10 cellular contexts compared by ENCODE assay signal in genomic region chr7:23184291-23184690, GRCh38. TPM values are rescaled to one million over a fixed set of nuclear protein-coding genes. Genes with fewer than 3 reads are reported as not detected.
DNase-seq lines count a peak whose midpoint lies in the region; ATAC-seq, FAIRE-seq and TF ChIP-seq lines count a peak whose summit lies in the region.
"Had no signal": no experiment of that assay in that cellular context is flagged by ENCODE, and none has a peak within 500 bp of the region (broad histone marks: within the 10 kb centered on the region; RNA-seq: fewer than 3 reads in every experiment).

No MANE protein-coding gene starts in this region.

- CTCF ChIA-PET in A549 (lab: Yijun Ruan, JAX), result interaction anchor here (1.0 to 1.7 kb wide), 9 partner anchors 8 to 78 kb away, joined by 3 to 9 read pairs (median 5); partner anchors contain the start of gene KLHL7
- CTCF ChIA-PET in Calu3 (lab: Charles Lee), result interaction anchor here (0.6 to 1.5 kb wide), 9 partner anchors 9 to 249 kb away, joined by 3 to 20 read pairs (median 4); no protein-coding TSS in a partner anchor
- CTCF ChIA-PET in endothelial cell of umbilical vein (lab: Charles Lee), result interaction anchor here (0.9 to 4.8 kb wide), 15 partner anchors 9 to 363 kb away, joined by 3 to 34 read pairs (median 6); partner anchors contain the start of gene GPNMB
- CTCF ChIA-PET in RWPE1 (lab: Yijun Ruan, JAX), result interaction anchor here (0.6 to 2.2 kb wide), 6 partner anchors 31 to 363 kb away, joined by 3 to 14 read pairs (median 6); partner anchors contain the start of gene GPNMB

- intact Hi-C loops in Calu3 (cut with micrococcal nuclease; ENCODE audit: unreplicated experiment) (no loop called here), endothelial cell of umbilical vein (cut with micrococcal nuclease) (loop anchor here (2.0 to 10.0 kb wide), 3 partner anchors 79 to 341 kb away; partner anchors contain the start of gene IGF2BP3), kidney (cut with DNase I) (no loop called here)

- no peak for TF ChIP-seq EP300 in A549 (IDR thresholded peaks at IDR 0.05)

- H3K9ac ChIP-seq in SU-DHL-6 (ENCODE audit: low read length), result peak overlapping the region; percentile 89
- H3K9ac ChIP-seq in endothelial cell of umbilical vein (replicated peaks; ENCODE audit: extremely low read depth, insufficient read depth, low read length), result no peak overlapping the region
- H3K9ac ChIP-seq in kidney (ENCODE audit: low read length in 2 of 2), result no peak overlapping the region

- POLR2A ChIA-PET in A549 (lab: Yijun Ruan, JAX), result interaction anchor here (0.6 to 1.0 kb wide), 4 partner anchors 8 to 359 kb away, joined by 3 to 17 read pairs (median 6); partner anchors contain the start of gene KLHL7
- POLR2A ChIA-PET in endothelial cell of umbilical vein (lab: Charles Lee), result no interaction called here
- POLR2A ChIA-PET in RWPE1 (lab: Yijun Ruan, JAX; ENCODE audit: low non-redundant PET), result no interaction called here

- H3K4me3 ChIP-seq in A549, result no peak overlapping the region
- H3K4me3 ChIP-seq in SU-DHL-6 (ENCODE audit: insufficient read depth, low read length, poor library complexity, severe bottlenecking), result peak overlapping the region; percentile 88
- H3K4me3 ChIP-seq in endothelial cell of umbilical vein (replicated peaks in 1 of 3; ENCODE audit: insufficient read depth in 1 of 3, low read depth in 1 of 3, low read length in 3 of 3), result no peak overlapping the region
- H3K4me3 ChIP-seq in kidney (ENCODE audit: low read length in 2 of 2), result no peak overlapping the region
- H3K4me3 ChIP-seq: esophagus muscularis mucosa had no signal

- FAIRE-seq in A549 (lab: Jason Lieb, UNC) (no peak), endothelial cell of umbilical vein (lab: Jason Lieb, UNC) (no peak), kidney (lab: Jason Lieb, UNC) (no peak)

- H3K27me3 Mint-ChIP-seq in Calu3 (ENCODE audit: unreplicated experiment), result no peaks in the 10 kb centered on the region

- H3K79me2 ChIP-seq in SU-DHL-6 (ENCODE audit: insufficient read depth, low read length), result peaks cover 73% of the 10 kb centered on the region
- peaks cover 54% of the 10 kb centered on the region for H3K79me2 ChIP-seq in endothelial cell of umbilical vein (ENCODE audit: control insufficient read depth, insufficient read depth, low read length)

- peaks cover 26% of the 10 kb centered on the region for H3K4me1 Mint-ChIP-seq in Calu3 (ENCODE audit: low read depth, unreplicated experiment)

- dilution Hi-C loops in endothelial cell of umbilical vein (cut with MboI; ENCODE audit: extremely low pct_ligation_motif_present, low sequenced_read_pairs), result no loop called here

- H3K36me3 ChIP-seq in SU-DHL-6 (ENCODE audit: low read length) (peaks cover 39% of the 10 kb centered on the region), endothelial cell of umbilical vein (ENCODE audit: control insufficient read depth in 2 of 2, extremely low read depth in 1 of 2, insufficient read depth in 2 of 2, low read length in 2 of 2) (peaks cover 2 to 20% of the 10 kb centered on the region in 2 experiments), kidney (ENCODE audit: control insufficient read depth in 1 of 2, insufficient read depth in 2 of 2, low read length in 2 of 2) (peaks cover 4 to 18% of the 10 kb centered on the region in 2 donors)

- H3K9me3 ChIP-seq in A549, result no peaks in the 10 kb centered on the region
- no peaks in the 10 kb centered on the region for H3K9me3 ChIP-seq in SU-DHL-6 (ENCODE audit: insufficient read depth, low read length)
- no peaks in the 10 kb centered on the region for H3K9me3 ChIP-seq in endothelial cell of umbilical vein (replicated peaks; ENCODE audit: control insufficient read depth, insufficient read depth, low read length)
- no peaks in the 10 kb centered on the region for H3K9me3 ChIP-seq in kidney (ENCODE audit: control insufficient read depth in 1 of 2, low read length in 2 of 2)
- H3K9me3 ChIP-seq: esophagus muscularis mucosa had no signal

- no peak overlapping the region for H3K27ac ChIP-seq in A549
- H3K27ac ChIP-seq in SU-DHL-6 (ENCODE audit: low read depth, low read length), result peak overlapping the region; percentile 11; the same call in 1 of the 2 replicates
- H3K27ac ChIP-seq in endothelial cell of umbilical vein (ENCODE audit: insufficient read depth, low read depth, low read length), result no peak overlapping the region
- no peak overlapping the region for H3K27ac ChIP-seq in foreskin keratinocyte
- H3K27ac ChIP-seq in RWPE1, result no peak overlapping the region
- H3K27ac ChIP-seq in kidney (ENCODE audit: low read depth in 2 of 2, low read length in 2 of 2), result no peak overlapping the region
- H3K27ac ChIP-seq: esophagus muscularis mucosa had no signal

- no peak for TF ChIP-seq POLR2A in A549 (IDR thresholded peaks at IDR 0.05; ENCODE audit: low read length)
- TF ChIP-seq POLR2A in endothelial cell of umbilical vein (IDR thresholded peaks at IDR 0.05; ENCODE audit: low read depth, low read length), result no peak

- ATAC-seq in A549 (no peak), foreskin keratinocyte (no peak)

- H3K4me3 Mint-ChIP-seq in Calu3 (ENCODE audit: low read depth, unreplicated experiment), result peak overlapping the region; percentile 81

- H2AFZ ChIP-seq in SU-DHL-6 (ENCODE audit: low read depth, low read length, severe bottlenecking) (no peak overlapping the region), endothelial cell of umbilical vein (ENCODE audit: low read depth, low read length) (no peak overlapping the region)

- H3K9me2 ChIP-seq in SU-DHL-6 (replicated peaks; ENCODE audit: insufficient read depth, low read length), result no peaks in the 10 kb centered on the region

- H3F3A ChIP-seq in SU-DHL-6 (ENCODE audit: insufficient read depth), result peaks cover 9% of the 10 kb centered on the region

- WGBS in A549 (ENCODE audit: missing lambda C conversion rate), result 88% methylated on average over 1 of the region's 1 CpG

- TF ChIP-seq CTCF in A549 (IDR thresholded peaks at IDR 0.05), result no peak
- no peak for TF ChIP-seq CTCF in Calu3 (IDR thresholded peaks at IDR 0.05; ENCODE audit: unreplicated experiment)
- no peak for TF ChIP-seq CTCF in SU-DHL-6 (IDR thresholded peaks at IDR 0.05; ENCODE audit: insufficient read depth, low read length, poor library complexity, severe bottlenecking)
- TF ChIP-seq CTCF in endothelial cell of umbilical vein (IDR thresholded peaks at IDR 0.05; ENCODE audit: extremely low read depth in 1 of 2, insufficient read depth in 1 of 2, low read depth in 1 of 2, low read length in 2 of 2), result no peak
- no peak for TF ChIP-seq CTCF in foreskin keratinocyte (conservative IDR thresholded peaks at IDR 0.05)
- TF ChIP-seq CTCF in RWPE1 (conservative IDR thresholded peaks at IDR 0.05; ENCODE audit: low read depth), result no peak
- TF ChIP-seq CTCF in kidney (IDR thresholded peaks at IDR 0.05; ENCODE audit: borderline replicate concordance, extremely low read depth, insufficient read depth), result no peak

- H3K4me1 ChIP-seq in A549 (peaks cover 23% of the 10 kb centered on the region), endothelial cell of umbilical vein (ENCODE audit: control insufficient read depth, extremely low read depth, insufficient read depth, low read length) (peaks cover 14% of the 10 kb centered on the region), foreskin keratinocyte (peaks cover 25% of the 10 kb centered on the region), kidney (ENCODE audit: control insufficient read depth in 1 of 2, insufficient read depth in 1 of 2, low read depth in 1 of 2, low read length in 2 of 2) (peaks cover 0 to 3% of the 10 kb centered on the region in 2 donors)

- H3K9me1 ChIP-seq in endothelial cell of umbilical vein (replicated peaks; ENCODE audit: control insufficient read depth, extremely low read depth, insufficient read depth, low read length), result no peaks in the 10 kb centered on the region

- peaks cover 79% of the 10 kb centered on the region for H3K36me3 Mint-ChIP-seq in Calu3 (ENCODE audit: insufficient read depth, unreplicated experiment)

- no peak for DNase-seq in A549 (ENCODE audit: low read depth in 1 of 2, low spot score in 1 of 2)
- no peak for DNase-seq in Calu3
- DNase-seq in endothelial cell of umbilical vein (ENCODE audit: low read depth, low spot score), result no peak
- DNase-seq in foreskin keratinocyte, result no peak
- no peak for DNase-seq in RWPE1 (ENCODE audit: low spot score)
- DNase-seq in kidney, result no peak
- DNase-seq in NCI-H2171 treated with DMSO at 0.1 percent for 48 hours (lab: John Stamatoyannopoulos, UW), result no peak
- DNase-seq: central memory CD4-positive, alpha-beta T cell had no signal

- no peak for TF ChIP-seq RAD21 in A549 (conservative IDR thresholded peaks at IDR 0.05 in 1 of 2, IDR thresholded peaks at IDR 0.05 in 1 of 2)

- no peaks in the 10 kb centered on the region for H3K9me3 Mint-ChIP-seq in Calu3 (ENCODE audit: low read depth, unreplicated experiment)

- peak overlapping the region; percentile 96 for H3K4me2 ChIP-seq in A549
- H3K4me2 ChIP-seq in SU-DHL-6 (ENCODE audit: low read depth, low read length, poor library complexity, severe bottlenecking), result peak overlapping the region; percentile 58
- H3K4me2 ChIP-seq in endothelial cell of umbilical vein (ENCODE audit: insufficient read depth, low read length), result peak overlapping the region; percentile 96

- peaks cover 16% of the 10 kb centered on the region for H4K20me1 ChIP-seq in SU-DHL-6 (ENCODE audit: low read depth, low read length)
- H4K20me1 ChIP-seq in endothelial cell of umbilical vein (replicated peaks; ENCODE audit: control insufficient read depth, extremely low read depth, insufficient read depth, low read length), result no peaks in the 10 kb centered on the region

- BruUV-seq in Calu3 (replicated peaks; lab: Mats Ljungman, UMichigan) (no TSS peak), endothelial cell of umbilical vein (replicated peaks; lab: Mats Ljungman, UMichigan) (no TSS peak)

- no peak overlapping the region for H3K27ac Mint-ChIP-seq in Calu3 (ENCODE audit: unreplicated experiment)

- H3K27me3 ChIP-seq in SU-DHL-6 (ENCODE audit: low read length) (no peaks in the 10 kb centered on the region), endothelial cell of umbilical vein (ENCODE audit: control insufficient read depth in 2 of 2, insufficient read depth in 2 of 2, low read length in 2 of 2) (no peaks in the 10 kb centered on the region), foreskin keratinocyte (no peaks in the 10 kb centered on the region)
- H3K27me3 ChIP-seq: esophagus muscularis mucosa had no signal

RNA-seq across cellular contexts. Expression of gene NUP42, which starts 2.4 kb away (rescaled TPM):
- 26.5 and 36.3 TPM in 2 replicates for polyA plus RNA-seq in A549 (2011; rRNA removed)
- 13.2 and 18.2 TPM in 2 replicates for polyA plus RNA-seq in A549 (2012; cell fraction: cytosol; rRNA removed)
- polyA plus RNA-seq in A549 (2012; cell fraction: nucleus; rRNA removed), result 10.1 and 22.9 TPM in 2 replicates
- 27.7 to 29.7 TPM (median 29.3 TPM) in 3 replicates for polyA plus RNA-seq in A549 (2017; fragmentation: RNase III; extraction: RNeasy Plus Mini Kit Qiagen cat#74134 plus additional on column Dnase treatment)
- polyA minus RNA-seq in A549 (2011; rRNA and poly(A)+ RNA removed), result 15.5 and 23.7 TPM in 2 replicates
- total RNA-seq in Calu3 (2022), result 62.8 TPM in 2 replicates
- 38.6 and 40.0 TPM in 2 replicates for total RNA-seq in endothelial cell of umbilical vein
- 31.5 and 34.3 TPM in 2 replicates for polyA plus RNA-seq in endothelial cell of umbilical vein
- polyA plus RNA-seq in endothelial cell of umbilical vein (2011; cell fraction: cytosol; rRNA removed), result 26.7 and 26.8 TPM in 2 replicates
- polyA plus RNA-seq in endothelial cell of umbilical vein (2011; cell fraction: nucleus; rRNA removed), result 42.4 and 44.4 TPM in 2 replicates
- 36.1 and 37.8 TPM in 2 replicates for polyA plus RNA-seq in endothelial cell of umbilical vein (2012)
- 33.2 and 36.6 TPM in 2 replicates for polyA minus RNA-seq in endothelial cell of umbilical vein
- polyA minus RNA-seq in endothelial cell of umbilical vein (2011; cell fraction: cytosol; rRNA and poly(A)+ RNA removed), result 14.1 TPM
- 20.8 and 22.2 TPM in 2 replicates for polyA minus RNA-seq in endothelial cell of umbilical vein (2011; cell fraction: nucleus; rRNA and poly(A)+ RNA removed)
- 27.8 TPM in 2 replicates for total RNA-seq in foreskin keratinocyte
- polyA plus RNA-seq in foreskin keratinocyte, result 18.3 and 21.3 TPM in 2 replicates
- total RNA-seq in kidney, result 28.8 TPM
- polyA plus RNA-seq in kidney (ENCODE audit: insufficient read depth, low read depth, low replicate concordance), result 24.8 TPM
